ENCODE assay signal across 8 cellular contexts in genomic region chr20:36574278-36575065, GRCh38. TPM values are rescaled to one million over a fixed set of nuclear protein-coding genes. Genes with fewer than 3 reads are reported as not detected.
DNase-seq lines count a peak whose midpoint lies in the region; ATAC-seq and TF ChIP-seq lines count a peak whose summit lies in the region.

No MANE protein-coding gene starts in this region.

- no peak overlapping the region; the same call in 1 of the 2 replicates for H2AFZ ChIP-seq in Karpas-422 (ENCODE audit: low read length)

- H3K4me3 Mint-ChIP-seq in activated B cell treated with CpG ODN at 0.5 μM for 24 hours: peak overlapping the region; percentile 90

- intact Hi-C loops in activated B cell treated with CpG ODN at 0.5 μM for 24 hours (cut with micrococcal nuclease) (loop anchor here (1.0 to 5.0 kb wide), 2 partner anchors 13 to 198 kb away; partner anchors contain the start of gene DSN1), lower leg skin (cut with DNase I; ENCODE audit: low total_unique reads) (no loop called here)

- H3K36me3 ChIP-seq in Karpas-422 (ENCODE audit: insufficient read depth, low read length): peaks cover 4% of the 10 kb centered on the region; the same call in 1 of the 2 replicates

- peak overlapping the region; percentile 94 for H3K4me2 ChIP-seq in Karpas-422 (ENCODE audit: low read depth, low read length, poor library complexity, severe bottlenecking)

- POLR2A ChIA-PET in activated B cell treated with CpG ODN at 0.5 μM for 24 hours (lab: Charles Lee): interaction anchor here (0.5 to 9.7 kb wide), 12 partner anchors 9 to 953 kb away, joined by 3 to 268 read pairs (median 7); partner anchors contain the start of genes BLCAP and RAB5IF

- H4K20me1 ChIP-seq in Karpas-422 (ENCODE audit: insufficient read depth, low read depth, low read length): peaks cover 24% of the 10 kb centered on the region; the same call in 1 of the 2 replicates

- H3K36me3 Mint-ChIP-seq in activated B cell treated with CpG ODN at 0.5 μM for 24 hours (ENCODE audit: low read depth): peaks cover 24% of the 10 kb centered on the region

- H3K27ac ChIP-seq in Karpas-422 (ENCODE audit: low read length) (peak overlapping the region; percentile 89), coronary artery (peak overlapping the region; percentile 79 to 92)

- peaks cover 21% of the 10 kb centered on the region for H3K4me1 ChIP-seq in Karpas-422 (ENCODE audit: low read length)

- H3K4me1 Mint-ChIP-seq in activated B cell treated with CpG ODN at 0.5 μM for 24 hours: peaks cover 36% of the 10 kb centered on the region

- no peak for TF ChIP-seq CTCF in activated B cell treated with CpG ODN at 0.5 μM for 24 hours (IDR thresholded peaks at IDR 0.05)
- TF ChIP-seq CTCF in coronary artery (IDR thresholded peaks at IDR 0.05): no peak
- TF ChIP-seq CTCF in lower leg skin (IDR thresholded peaks at IDR 0.05): peak in 1 of 3 donors; percentile 16

- H3K9me3 ChIP-seq in Karpas-422 (ENCODE audit: low read length): no peaks in the 10 kb centered on the region

- H3K27ac Mint-ChIP-seq in activated B cell treated with CpG ODN at 0.5 μM for 24 hours: peak overlapping the region; percentile 86

- peak overlapping the region; percentile 98 for H3K4me3 ChIP-seq in Karpas-422 (ENCODE audit: low read length)
- H3K4me3 ChIP-seq in coronary artery: peak overlapping the region; percentile 86
- H3K4me3 ChIP-seq in lower leg skin (ENCODE audit: low read depth, poor library complexity, severe bottlenecking): peak overlapping the region; percentile 68

- peak; percentile 45 for DNase-seq in DMS53 treated with DMSO at 0.1 percent for 48 hours (lab: John Stamatoyannopoulos, UW; ENCODE audit: unreplicated experiment)
- DNase-seq in Karpas-422: peak; percentile 80
- peak; percentile 44 for DNase-seq in activated B cell treated with CpG ODN at 0.5 μM for 24 hours
- DNase-seq in coronary artery (ENCODE audit: low spot score): peak; percentile 82
- peak in 1 of 2 donors; percentile 94 for DNase-seq in lower leg skin (ENCODE audit: low spot score in 2 of 2)
- peak; percentile 46 to 57 for DNase-seq in stimulated activated CD8-positive, alpha-beta memory T cell treated with anti-CD3 and anti-CD28 coated beads, Interleukin-15, amount 100 ng/mL, for 4 hours (ENCODE audit: low read depth in 2 of 2)
- no peak for DNase-seq in NCI-H2081 (lab: John Stamatoyannopoulos, UW)

- H3K9me2 ChIP-seq in Karpas-422 (replicated peaks; ENCODE audit: insufficient read depth, low read length): no peaks in the 10 kb centered on the region

- WGBS in lower leg skin, 2 donors: 0% methylated on average over 38 to 49 of the region's 76 CpGs

- H3K9ac ChIP-seq in Karpas-422 (ENCODE audit: low read length): peak overlapping the region; percentile 98

- TF ChIP-seq POLR2A in lower leg skin (IDR thresholded peaks at IDR 0.05): no peak

- no peaks in the 10 kb centered on the region for H3K27me3 ChIP-seq in Karpas-422 (ENCODE audit: low read length)

- CTCF ChIA-PET in activated B cell treated with CpG ODN at 0.5 μM for 24 hours (lab: Charles Lee): interaction anchor here (0.8 to 5.3 kb wide), 6 partner anchors 11 to 31 kb away, joined by 3 to 39 read pairs (median 6); partner anchors contain the start of gene RAB5IF

- peaks cover 63% of the 10 kb centered on the region for H3K79me2 ChIP-seq in Karpas-422 (ENCODE audit: low read length)

- peak; percentile 15 for ATAC-seq in activated B cell treated with CpG ODN at 0.5 μM for 24 hours (ENCODE audit: low read depth)
- ATAC-seq in HG02642 (IDR thresholded peaks at IDR 0.05; ENCODE audit: poor library complexity, unreplicated experiment): no peak

- H3K27me3 Mint-ChIP-seq in activated B cell treated with CpG ODN at 0.5 μM for 24 hours: no peaks in the 10 kb centered on the region

- no peaks in the 10 kb centered on the region for H3K9me3 Mint-ChIP-seq in activated B cell treated with CpG ODN at 0.5 μM for 24 hours

RNA-seq across cellular contexts. Expression of gene TGIF2, which starts 1.1 kb away (rescaled TPM):
- total RNA-seq in Karpas-422 (2014; rRNA removed; shearing (Covaris generic); ENCODE audit: low replicate concordance): 21.3 and 33.7 TPM in 2 replicates
- 40.8 and 43.8 TPM in 2 replicates for total RNA-seq in activated B cell treated with CpG ODN at 0.5 μM for 24 hours
- total RNA-seq in lower leg skin: 10 to 100 TPM in 2 of 4 donors, 1 to 10 TPM in 2; 6.5 to 10.5 (median 9.5) TPM

RNA-seq across cellular contexts. Expression of gene RAB5IF, which starts 31.1 kb away (rescaled TPM):
- 82.1 and 89.0 TPM in 2 replicates for total RNA-seq in Karpas-422 (2014; rRNA removed; shearing (Covaris generic); ENCODE audit: low replicate concordance)
- total RNA-seq in activated B cell treated with CpG ODN at 0.5 μM for 24 hours: 54.9 and 55.7 TPM in 2 replicates
- 10 to 100 TPM; 57.3 to 75.5 (median 61.3) TPM for total RNA-seq in lower leg skin

RNA-seq across cellular contexts. Expression of gene MYL9, which starts 33.2 kb away (rescaled TPM):
- not detected in 2 replicates for total RNA-seq in Karpas-422 (2014; rRNA removed; shearing (Covaris generic); ENCODE audit: low replicate concordance)
- 5.4 and 8.0 TPM in 2 replicates for total RNA-seq in activated B cell treated with CpG ODN at 0.5 μM for 24 hours
- total RNA-seq in lower leg skin: 10 to 100 TPM; 14.9 to 69.9 (median 36.3) TPM

Comparison
In these comparisons a context has a peak if more than half of its experiments do, and no peak if none do; other contexts are left out.
1. DNase-seq: peak in DMS53 treated with DMSO at 0.1 percent for 48 hours (single experiment), Karpas-422 (single experiment), activated B cell treated with CpG ODN at 0.5 μM for 24 hours (single experiment), coronary artery (single experiment) and stimulated activated CD8-positive, alpha-beta memory T cell treated with anti-CD3 and anti-CD28 coated beads, Interleukin-15, amount 100 ng/mL, for 4 hours (2 of 2); none in NCI-H2081 (0 of 2).
2. Peak in every context shown above with its lines, with median percentiles within 50 percentile points of each other: H3K4me3 ChIP-seq.